ENCODE assay signal across 16 cellular contexts in genomic region chr2:172550419-172550818, GRCh38. TPM values are rescaled to one million over a fixed set of nuclear protein-coding genes. Genes with fewer than 3 reads are reported as not detected.
DNase-seq lines count a peak whose midpoint lies in the region; ATAC-seq lines count a peak whose summit lies in the region.
"Had no signal": no experiment of that assay in that cellular context is flagged by ENCODE, and none has a peak within 500 bp of the region (broad histone marks: within the 10 kb centered on the region; RNA-seq: fewer than 3 reads in every experiment).

No MANE protein-coding gene starts in this region.

- H3K9me3 ChIP-seq in HUES48 (ENCODE audit: control insufficient read depth, insufficient read depth, low read length) = peaks cover 31% of the 10 kb centered on the region
- H3K9me3 ChIP-seq in adipocyte (ENCODE audit: control insufficient read depth, low read length) = no peaks in the 10 kb centered on the region
- peaks cover 0 to 5% (median 0%) of the 10 kb centered on the region in 3 experiments for H3K9me3 ChIP-seq in naive thymus-derived CD4-positive, alpha-beta T cell (ENCODE audit: control insufficient read depth in 2 of 3, low read length in 3 of 3)

- peaks cover 28% of the 10 kb centered on the region for H3K27me3 Mint-ChIP-seq in activated CD4-positive, alpha-beta T cell treated with anti-CD3 and anti-CD28 coated beads, Interleukin-2, amount 10 ng/mL, durations not matched to agents 7 days and 5 days
- peaks cover 6% of the 10 kb centered on the region for H3K27me3 Mint-ChIP-seq in activated CD4-positive, alpha-beta T cell treated with anti-CD3 and anti-CD28 coated beads for 36 hours
- H3K27me3 Mint-ChIP-seq in naive thymus-derived CD4-positive, alpha-beta T cell = peaks cover 0 to 5% (median 0%) of the 10 kb centered on the region in 5 donors

- H3K4me3 ChIP-seq in HUES48 (ENCODE audit: low read depth, low read length) (no peak overlapping the region), adipocyte (ENCODE audit: low read length) (no peak overlapping the region)
- no peak overlapping the region for H3K4me3 ChIP-seq in naive thymus-derived CD4-positive, alpha-beta T cell (ENCODE audit: low read length)

- peaks cover 45% of the 10 kb centered on the region for H3K4me1 ChIP-seq in HUES48 (ENCODE audit: control insufficient read depth, insufficient read depth, low read length)
- H3K4me1 ChIP-seq in adipocyte (ENCODE audit: control insufficient read depth, insufficient read depth, low read length) = peaks cover 42% of the 10 kb centered on the region
- H3K4me1 ChIP-seq in naive thymus-derived CD4-positive, alpha-beta T cell (ENCODE audit: control insufficient read depth in 2 of 2, insufficient read depth in 2 of 2, low read length in 2 of 2) = peaks cover 3 to 30% of the 10 kb centered on the region in 2 donors

- ATAC-seq in activated CD4-positive, alpha-beta T cell treated with anti-CD3 and anti-CD28 coated beads for 36 hours = no peak
- ATAC-seq in naive thymus-derived CD4-positive, alpha-beta T cell = no peak
- ATAC-seq in GM21825 (IDR thresholded peaks at IDR 0.05; ENCODE audit: unreplicated experiment) (no peak), HG03039 (IDR thresholded peaks at IDR 0.05; ENCODE audit: unreplicated experiment) (no peak)
- ATAC-seq: HCT116 had no signal

- H3K4me1 Mint-ChIP-seq in activated CD4-positive, alpha-beta T cell treated with anti-CD3 and anti-CD28 coated beads, Interleukin-2, amount 10 ng/mL, durations not matched to agents 7 days and 5 days = peaks cover 48% of the 10 kb centered on the region
- peaks cover 47% of the 10 kb centered on the region for H3K4me1 Mint-ChIP-seq in activated CD4-positive, alpha-beta T cell treated with anti-CD3 and anti-CD28 coated beads for 36 hours
- peaks cover 31 to 67% (median 54%) of the 10 kb centered on the region in 7 donors for H3K4me1 Mint-ChIP-seq in naive thymus-derived CD4-positive, alpha-beta T cell

- peak overlapping the region; percentile 94 for H3K27ac ChIP-seq in HUES48 (ENCODE audit: low read depth, low read length)
- H3K27ac ChIP-seq in naive thymus-derived CD4-positive, alpha-beta T cell (ENCODE audit: low read depth, low read length) = no peak overlapping the region
- H3K27ac ChIP-seq: 22Rv1 had no signal

- H3K9me3 Mint-ChIP-seq in activated CD4-positive, alpha-beta T cell treated with anti-CD3 and anti-CD28 coated beads, Interleukin-2, amount 10 ng/mL, durations not matched to agents 7 days and 5 days = peaks cover 23% of the 10 kb centered on the region
- peaks cover 2% of the 10 kb centered on the region for H3K9me3 Mint-ChIP-seq in activated CD4-positive, alpha-beta T cell treated with anti-CD3 and anti-CD28 coated beads for 36 hours (ENCODE audit: low read depth)
- H3K9me3 Mint-ChIP-seq in naive thymus-derived CD4-positive, alpha-beta T cell = peaks cover 0 to 11% (median under 1%) of the 10 kb centered on the region in 11 donors

- no peak overlapping the region for H3K27ac Mint-ChIP-seq in activated CD4-positive, alpha-beta T cell treated with anti-CD3 and anti-CD28 coated beads, Interleukin-2, amount 10 ng/mL, durations not matched to agents 7 days and 5 days
- no peak overlapping the region for H3K27ac Mint-ChIP-seq in activated CD4-positive, alpha-beta T cell treated with anti-CD3 and anti-CD28 coated beads for 36 hours
- peak overlapping the region in 2 of 9 donors; percentile 50 to 61 for H3K27ac Mint-ChIP-seq in naive thymus-derived CD4-positive, alpha-beta T cell

- intact Hi-C loops in activated CD4-positive, alpha-beta T cell treated with anti-CD3 and anti-CD28 coated beads for 36 hours (cut with DNase I, micrococcal nuclease) = loop anchor here in 1 of 2 experiments (5.0 kb wide), 1 partner anchor 53 kb away; no protein-coding TSS in a partner anchor
- intact Hi-C loops in naive thymus-derived CD4-positive, alpha-beta T cell (cut with micrococcal nuclease) = loop anchor here in 1 of 2 donors (10.0 kb wide), 2 partner anchors 656 to 804 kb away; partner anchors contain the start of genes CDCA7 and SLC25A12

- no peaks in the 10 kb centered on the region for H3K36me3 ChIP-seq in HUES48 (ENCODE audit: control insufficient read depth, insufficient read depth, low read length)
- no peaks in the 10 kb centered on the region for H3K36me3 ChIP-seq in adipocyte (ENCODE audit: control insufficient read depth, insufficient read depth, low read length, severe bottlenecking)
- H3K36me3 ChIP-seq in naive thymus-derived CD4-positive, alpha-beta T cell (ENCODE audit: control insufficient read depth in 2 of 3, insufficient read depth in 3 of 3, low read length in 3 of 3) = no peaks in the 10 kb centered on the region

- no peak for DNase-seq in activated CD4-positive, alpha-beta T cell treated with anti-CD3 and anti-CD28 coated beads, Interleukin-2, amount 10 ng/mL, durations not matched to agents 7 days and 5 days
- DNase-seq in activated CD4-positive, alpha-beta T cell treated with anti-CD3 and anti-CD28 coated beads for 36 hours = no peak
- DNase-seq in adipocyte (ENCODE audit: low read depth) = no peak
- no peak for DNase-seq in naive thymus-derived CD4-positive, alpha-beta T cell
- DNase-seq in DMS53 treated with DMSO at 0.1 percent for 48 hours (lab: John Stamatoyannopoulos, UW; ENCODE audit: unreplicated experiment) = no peak
- DNase-seq: DMS153, KBM-7, NCI-H1105, NCI-H187, NCI-H446, NCI-H748 treated with DMSO at 0.1 percent for 48 hours had no signal

- peaks cover 67% of the 10 kb centered on the region for H3K36me3 Mint-ChIP-seq in activated CD4-positive, alpha-beta T cell treated with anti-CD3 and anti-CD28 coated beads, Interleukin-2, amount 10 ng/mL, durations not matched to agents 7 days and 5 days (ENCODE audit: low read depth)
- H3K36me3 Mint-ChIP-seq in activated CD4-positive, alpha-beta T cell treated with anti-CD3 and anti-CD28 coated beads for 36 hours (ENCODE audit: low read depth) = peaks cover 36% of the 10 kb centered on the region
- peaks cover 0 to 58% (median 12%) of the 10 kb centered on the region in 5 donors for H3K36me3 Mint-ChIP-seq in naive thymus-derived CD4-positive, alpha-beta T cell

- POLR2A ChIA-PET in activated CD4-positive, alpha-beta T cell treated with anti-CD3 and anti-CD28 coated beads, Interleukin-2, amount 10 ng/mL, durations not matched to agents 7 days and 5 days (lab: Charles Lee) = no interaction called here
- POLR2A ChIA-PET in activated CD4-positive, alpha-beta T cell treated with anti-CD3 and anti-CD28 coated beads for 36 hours (lab: Charles Lee) = no interaction called here
- POLR2A ChIA-PET in naive thymus-derived CD4-positive, alpha-beta T cell (lab: Charles Lee) = interaction anchor here (1.0 kb wide), 1 partner anchor 57 kb away, joined by 3 read pairs; no protein-coding TSS in a partner anchor

- peak overlapping the region; percentile 20 for H3K4me3 Mint-ChIP-seq in activated CD4-positive, alpha-beta T cell treated with anti-CD3 and anti-CD28 coated beads, Interleukin-2, amount 10 ng/mL, durations not matched to agents 7 days and 5 days
- H3K4me3 Mint-ChIP-seq in activated CD4-positive, alpha-beta T cell treated with anti-CD3 and anti-CD28 coated beads for 36 hours = no peak overlapping the region
- peak overlapping the region in 7 of 10 donors; percentile 58 to 72 (median 66) for H3K4me3 Mint-ChIP-seq in naive thymus-derived CD4-positive, alpha-beta T cell

- no peak overlapping the region for H3K9ac ChIP-seq in HUES48 (ENCODE audit: low read depth, low read length)
- peak overlapping the region; percentile 75 for H3K9ac ChIP-seq in adipocyte (ENCODE audit: low read length)

- H3K27me3 ChIP-seq in HUES48 (ENCODE audit: control insufficient read depth, insufficient read depth, low read length) = no peaks in the 10 kb centered on the region; the same call in 1 of the 2 replicates
- no peaks in the 10 kb centered on the region for H3K27me3 ChIP-seq in adipocyte (replicated peaks; ENCODE audit: control insufficient read depth, insufficient read depth, low read length)
- H3K27me3 ChIP-seq in naive thymus-derived CD4-positive, alpha-beta T cell (ENCODE audit: control insufficient read depth in 2 of 2, insufficient read depth in 2 of 2, low read length in 2 of 2) = no peaks in the 10 kb centered on the region

- CTCF ChIA-PET in activated CD4-positive, alpha-beta T cell treated with anti-CD3 and anti-CD28 coated beads, Interleukin-2, amount 10 ng/mL, durations not matched to agents 7 days and 5 days (lab: Charles Lee) = no interaction called here
- CTCF ChIA-PET in activated CD4-positive, alpha-beta T cell treated with anti-CD3 and anti-CD28 coated beads for 36 hours (lab: Charles Lee) = no interaction called here
- CTCF ChIA-PET in naive thymus-derived CD4-positive, alpha-beta T cell (lab: Charles Lee) = no interaction called here

RNA-seq across cellular contexts. Expression of gene PDK1, which starts 5.5 kb away (rescaled TPM):
- total RNA-seq in activated CD4-positive, alpha-beta T cell treated with anti-CD3 and anti-CD28 coated beads, Interleukin-2, amount 10 ng/mL, durations not matched to agents 7 days and 5 days = 10 to 100 TPM; 36.1 to 49.1 TPM
- total RNA-seq in activated CD4-positive, alpha-beta T cell treated with anti-CD3 and anti-CD28 coated beads for 36 hours = 10 to 100 TPM; 56.8 to 85.5 TPM
- total RNA-seq in naive thymus-derived CD4-positive, alpha-beta T cell = 10 to 100 TPM; 56.0 to 70.6 (median 66.6) TPM
- polyA plus RNA-seq in naive thymus-derived CD4-positive, alpha-beta T cell = 10 to 100 TPM; 65.6 to 79.8 TPM
